28 cellular contexts compared by ENCODE assay signal in the genomic region with DNA sequence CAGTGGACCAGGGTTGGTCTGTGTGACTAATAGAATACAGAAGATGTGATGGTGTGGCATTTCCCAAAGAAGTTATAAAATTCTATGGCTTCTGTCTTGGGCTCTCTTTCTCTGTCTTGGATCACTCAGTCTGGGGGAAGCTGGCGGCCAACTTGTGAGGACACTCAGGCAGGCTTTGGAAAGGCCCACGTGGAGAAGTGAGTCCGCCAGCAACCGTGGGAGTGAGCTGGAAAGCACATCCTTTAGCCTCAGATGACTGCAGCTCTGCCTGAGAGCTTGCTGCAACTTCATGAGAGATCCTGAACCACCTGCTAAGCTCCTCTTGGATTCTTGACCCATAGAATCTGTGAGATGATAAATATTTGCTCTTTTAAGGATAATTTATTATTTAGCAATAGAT.
"Had no signal": no experiment of that assay in that cellular context is flagged by ENCODE, and none has a peak within 500 bp of the region (broad histone marks: within the 10 kb centered on the region; RNA-seq: fewer than 3 reads in every experiment).

No MANE protein-coding gene starts in this region.

- H3K4me1 ChIP-seq: adrenal gland, ascending aorta, body of pancreas, Peyer's patch had no signal

- ATAC-seq: activated CD8-positive, alpha-beta T cell treated with anti-CD3 and anti-CD28 coated beads, Interleukin-2, amount 10 ng/mL, durations not matched to agents 7 days and 5 days; body of pancreas; K562; T-helper 17 cell; WTC11 had no signal

- H3K4me3 ChIP-seq: adrenal gland, ascending aorta, body of pancreas, K562, Peyer's patch had no signal

- H3K9me3 ChIP-seq: adrenal gland, ascending aorta, body of pancreas, Peyer's patch had no signal

- H3K27me3 ChIP-seq: adrenal gland, ascending aorta, body of pancreas, Peyer's patch had no signal

- H3K27ac ChIP-seq: adrenal gland, ascending aorta, body of pancreas, Peyer's patch, RWPE1 had no signal

- H3K36me3 ChIP-seq: adrenal gland, ascending aorta, Peyer's patch had no signal

- DNase-seq: activated CD4-positive, alpha-beta T cell treated with anti-CD3 and anti-CD28 coated beads for 48 hours; activated CD4-positive, alpha-beta T cell treated with anti-CD3 and anti-CD28 coated beads, Interleukin-2, amount 50 U/mL, for 4 hours; activated CD4-positive, CD25-positive, alpha-beta regulatory T cell treated with anti-CD3 and anti-CD28 coated beads, Interleukin-2, amount 50 U/mL, for 72 hours; activated CD8-positive, alpha-beta memory T cell treated with anti-CD3 and anti-CD28 coated beads, Interleukin-2, amount 50 U/mL, for 48 hours; activated CD8-positive, alpha-beta T cell treated with anti-CD3 and anti-CD28 coated beads, Interleukin-2, amount 10 ng/mL, durations not matched to agents 7 days and 5 days; activated naive CD4-positive, alpha-beta T cell treated with anti-CD3 and anti-CD28 coated beads, Interleukin-2, amount 50 U/mL, for 16 hours; activated naive CD8-positive, alpha-beta T cell treated with anti-CD3 and anti-CD28 coated beads, Interleukin-2, amount 10 ng/mL, durations not matched to agents 7 days and 5 days; activated T-cell treated with anti-CD3 and anti-CD28 coated beads, Interleukin-2, amount 50 U/mL, for 1 hour; adrenal gland; body of pancreas; Kasumi-1; NCI-H1105 treated with DMSO at 0.1 percent for 48 hours; NCI-H1436 treated with DMSO at 0.1 percent for 48 hours; NCI-H187; NCI-H2081 treated with DMSO at 0.1 percent for 48 hours; NCI-H2171; NCI-H2227 treated with DMSO at 0.1 percent for 48 hours; NCI-H446 treated with DMSO at 0.1 percent for 48 hours; NCI-H524 treated with DMSO at 0.1 percent for 48 hours; NCI-H774; Peyer's patch; SHP77 treated with DMSO at 0.1 percent for 48 hours; T-helper 17 cell; T-helper 9 cell had no signal
